Comparison of ENCODE assay signal across 1 cellular context in genomic region chr16:48041861-48042435, GRCh38.
TF ChIP-seq lines count a peak whose summit lies in the region.

No MANE protein-coding gene starts in this region.

TF ChIP-seq in GM23338, 12 proteins besides CTCF, POLR2A, EP300 and RAD21 (continued from another document):
- TF ChIP-seq ZNF462 (CRISPR knock-in tag; IDR thresholded peaks at IDR 0.05) (no peak), EZH2 (IDR thresholded peaks at IDR 0.05; ENCODE audit: low read depth, unreplicated experiment) (no peak), STAT1 (IDR thresholded peaks at IDR 0.05; ENCODE audit: unreplicated experiment) (no peak), ZNF114 (CRISPR knock-in tag; IDR thresholded peaks at IDR 0.05) (no peak), EZH2phosphoT487 (IDR thresholded peaks at IDR 0.05; ENCODE audit: unreplicated experiment) (no peak)
